ENCODE assay signal across 10 cellular contexts in the genomic region with DNA sequence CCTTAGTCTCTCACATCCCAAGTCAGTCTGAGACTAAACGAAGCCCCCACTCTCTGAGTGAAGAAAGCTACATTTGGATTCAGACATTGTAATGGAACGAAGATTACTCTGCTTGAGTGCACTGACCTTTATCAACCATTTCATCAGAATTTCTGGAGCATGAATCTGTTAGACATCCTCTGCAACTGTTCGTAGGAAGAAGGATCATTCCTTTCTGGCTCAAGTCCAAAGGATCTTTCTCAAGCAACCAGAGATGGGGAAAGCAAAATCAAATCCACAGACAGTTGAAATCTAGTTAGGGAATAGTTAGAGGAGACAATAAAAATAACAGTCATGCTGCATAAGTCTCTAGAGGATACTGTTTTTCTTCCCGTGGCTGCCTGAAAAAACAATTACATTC. TPM values are rescaled to one million over a fixed set of nuclear protein-coding genes. Genes with fewer than 3 reads are reported as not detected.
A peak's percentile ranks its signal among the peaks of the same experiment; 100 is the strongest.
DNase-seq lines count a peak whose midpoint lies in the region; ATAC-seq lines count a peak whose summit lies in the region.
"Had no signal": no experiment of that assay in that cellular context is flagged by ENCODE, and none has a peak within 500 bp of the region (broad histone marks: within the 10 kb centered on the region; RNA-seq: fewer than 3 reads in every experiment).

No MANE protein-coding gene starts in this region.

- no peak overlapping the region for H3K4me3 Mint-ChIP-seq in activated CD4-positive, alpha-beta T cell treated with anti-CD3 and anti-CD28 coated beads, Interleukin-2, amount 10 ng/mL, durations not matched to agents 24 days and 14 days
- H3K4me3 Mint-ChIP-seq in activated naive CD8-positive, alpha-beta T cell treated with anti-CD3 and anti-CD28 coated beads, Interleukin-2, amount 50 U/mL, for 24 hours = no peak overlapping the region
- peak overlapping the region; percentile 8 to 14 for H3K4me3 Mint-ChIP-seq in stimulated activated naive B cell treated with anti-CD40 and anti-IgM and Interleukin-4, amounts not matched to agents 10 μg/mL and 1 μg/mL and 100 μg/mL, for 72 hours

- H3K27me3 Mint-ChIP-seq in activated CD4-positive, alpha-beta T cell treated with anti-CD3 and anti-CD28 coated beads, Interleukin-2, amount 10 ng/mL, durations not matched to agents 24 days and 14 days = peaks cover 2% of the 10 kb centered on the region
- H3K27me3 Mint-ChIP-seq in activated naive CD8-positive, alpha-beta T cell treated with anti-CD3 and anti-CD28 coated beads, Interleukin-2, amount 50 U/mL, for 24 hours = peaks cover 2% of the 10 kb centered on the region
- H3K27me3 Mint-ChIP-seq in stimulated activated naive B cell treated with anti-CD40 and anti-IgM and Interleukin-4, amounts not matched to agents 10 μg/mL and 1 μg/mL and 100 μg/mL, for 72 hours = no peaks in the 10 kb centered on the region

- H3K27ac Mint-ChIP-seq in activated CD4-positive, alpha-beta T cell treated with anti-CD3 and anti-CD28 coated beads, Interleukin-2, amount 10 ng/mL, durations not matched to agents 24 days and 14 days = peak overlapping the region; percentile 92
- H3K27ac Mint-ChIP-seq in activated naive CD8-positive, alpha-beta T cell treated with anti-CD3 and anti-CD28 coated beads, Interleukin-2, amount 50 U/mL, for 24 hours = peak overlapping the region; percentile 97
- H3K27ac Mint-ChIP-seq in stimulated activated naive B cell treated with anti-CD40 and anti-IgM and Interleukin-4, amounts not matched to agents 10 μg/mL and 1 μg/mL and 100 μg/mL, for 72 hours = peak overlapping the region; percentile 70

- peak; percentile 10 for ATAC-seq in activated naive CD8-positive, alpha-beta T cell treated with anti-CD3 and anti-CD28 coated beads, Interleukin-2, amount 50 U/mL, for 24 hours
- ATAC-seq in stimulated activated naive B cell treated with anti-CD40 and anti-IgM and Interleukin-4, amounts not matched to agents 10 μg/mL and 1 μg/mL and 100 μg/mL, for 72 hours (replicated peaks) = peak; percentile 49 to 50
- no peak for ATAC-seq in HG03457 (IDR thresholded peaks at IDR 0.05; ENCODE audit: unreplicated experiment)

- H3K36me3 Mint-ChIP-seq in activated CD4-positive, alpha-beta T cell treated with anti-CD3 and anti-CD28 coated beads, Interleukin-2, amount 10 ng/mL, durations not matched to agents 24 days and 14 days (ENCODE audit: low read depth) = peaks cover 38% of the 10 kb centered on the region
- H3K36me3 Mint-ChIP-seq in activated naive CD8-positive, alpha-beta T cell treated with anti-CD3 and anti-CD28 coated beads, Interleukin-2, amount 50 U/mL, for 24 hours (ENCODE audit: low read depth) = peaks cover 53% of the 10 kb centered on the region
- peaks cover 39 to 62% of the 10 kb centered on the region in 2 donors for H3K36me3 Mint-ChIP-seq in stimulated activated naive B cell treated with anti-CD40 and anti-IgM and Interleukin-4, amounts not matched to agents 10 μg/mL and 1 μg/mL and 100 μg/mL, for 72 hours

- peaks cover 24% of the 10 kb centered on the region for H3K4me1 Mint-ChIP-seq in activated CD4-positive, alpha-beta T cell treated with anti-CD3 and anti-CD28 coated beads, Interleukin-2, amount 10 ng/mL, durations not matched to agents 24 days and 14 days
- peaks cover 39% of the 10 kb centered on the region for H3K4me1 Mint-ChIP-seq in activated naive CD8-positive, alpha-beta T cell treated with anti-CD3 and anti-CD28 coated beads, Interleukin-2, amount 50 U/mL, for 24 hours
- H3K4me1 Mint-ChIP-seq in stimulated activated naive B cell treated with anti-CD40 and anti-IgM and Interleukin-4, amounts not matched to agents 10 μg/mL and 1 μg/mL and 100 μg/mL, for 72 hours = peaks cover 15 to 42% of the 10 kb centered on the region in 2 donors

- H3K9me3 Mint-ChIP-seq in activated CD4-positive, alpha-beta T cell treated with anti-CD3 and anti-CD28 coated beads, Interleukin-2, amount 10 ng/mL, durations not matched to agents 24 days and 14 days = no peaks in the 10 kb centered on the region
- H3K9me3 Mint-ChIP-seq in activated naive CD8-positive, alpha-beta T cell treated with anti-CD3 and anti-CD28 coated beads, Interleukin-2, amount 50 U/mL, for 24 hours = no peaks in the 10 kb centered on the region
- H3K9me3 Mint-ChIP-seq in stimulated activated naive B cell treated with anti-CD40 and anti-IgM and Interleukin-4, amounts not matched to agents 10 μg/mL and 1 μg/mL and 100 μg/mL, for 72 hours = peaks cover 0 to 3% of the 10 kb centered on the region in 2 donors

- no peak for DNase-seq in activated CD4-positive, alpha-beta T cell treated with anti-CD3 and anti-CD28 coated beads, Interleukin-2, amount 10 ng/mL, durations not matched to agents 24 days and 14 days
- DNase-seq in activated CD4-positive, alpha-beta T cell treated with anti-CD3 and anti-CD28 coated beads for 1 hour = no peak
- no peak for DNase-seq in activated naive CD8-positive, alpha-beta T cell treated with anti-CD3 and anti-CD28 coated beads, Interleukin-2, amount 50 U/mL, for 24 hours
- DNase-seq in glomerular visceral epithelial cell (ENCODE audit: extremely low spot score) = peak; percentile 92
- DNase-seq in stimulated activated naive B cell treated with anti-CD40 and anti-IgM and Interleukin-4, amounts not matched to agents 10 μg/mL and 1 μg/mL and 100 μg/mL, for 72 hours = no peak
- DNase-seq in NCI-H1048 (lab: John Stamatoyannopoulos, UW) = no peak
- DNase-seq in activated CD4-positive, alpha-beta T cell treated with anti-CD3 and anti-CD28 coated beads, Interleukin-2, amount 50 U/mL, for 48 hours = no peak
- DNase-seq: MG63, T-helper 9 cell had no signal

- intact Hi-C loops in activated CD4-positive, alpha-beta T cell treated with anti-CD3 and anti-CD28 coated beads, Interleukin-2, amount 10 ng/mL, durations not matched to agents 24 days and 14 days (cut with micrococcal nuclease) = loop anchor here (5.0 kb wide), 1 partner anchor 102 kb away; no protein-coding TSS in a partner anchor

RNA-seq across cellular contexts. Expression of gene DGKI, which starts 27.6 kb away (rescaled TPM):
- total RNA-seq in activated CD4-positive, alpha-beta T cell treated with anti-CD3 and anti-CD28 coated beads, Interleukin-2, amount 10 ng/mL, durations not matched to agents 24 days and 14 days = 16.2 and 21.4 TPM in 2 replicates

Comparison
In these comparisons a context has a peak if more than half of its experiments do, and no peak if none do; other contexts are left out.
1. H3K4me3 Mint-ChIP-seq: peak in stimulated activated naive B cell treated with anti-CD40 and anti-IgM and Interleukin-4, amounts not matched to agents 10 μg/mL and 1 μg/mL and 100 μg/mL, for 72 hours (2 of 2); none in activated CD4-positive, alpha-beta T cell treated with anti-CD3 and anti-CD28 coated beads, Interleukin-2, amount 10 ng/mL, durations not matched to agents 24 days and 14 days (single experiment) and activated naive CD8-positive, alpha-beta T cell treated with anti-CD3 and anti-CD28 coated beads, Interleukin-2, amount 50 U/mL, for 24 hours (single experiment).
2. Peak in every context shown above with its lines, with median percentiles within 50 percentile points of each other: H3K27ac Mint-ChIP-seq.